Comparison of ENCODE assay signal across 1 cellular context in genomic region chr19:1905071-1905862, GRCh38.
TF ChIP-seq lines count a peak whose summit lies in the region.

Gene ADAT3 (plus strand): TSS chr19:1905399. CDS start chr19:1912048, 6,649 bp downstream.
Gene SCAMP4 (plus strand): TSS chr19:1905399. CDS start chr19:1915020, 9,621 bp downstream.

TF ChIP-seq in GM12878, 131 proteins besides CTCF, POLR2A, EP300 and RAD21 (continued from another document and continues in another):
- TF ChIP-seq ATF2 (IDR thresholded peaks at IDR 0.05; ENCODE audit: low read length) (no peak), ZNF217 (IDR thresholded peaks at IDR 0.05) (peak; percentile 94; the same call in 1 of the 2 replicates), PRDM15 (CRISPR knock-in tag; IDR thresholded peaks at IDR 0.05) (no peak), SKIL (IDR thresholded peaks at IDR 0.05; ENCODE audit: low read depth, poor library complexity, severe bottlenecking) (no peak), IRF3 (IDR thresholded peaks at IDR 0.05) (0 out of 2 replicates have a peak, but pooled peaks have one; percentile 20), CUX1 (IDR thresholded peaks at IDR 0.05; ENCODE audit: insufficient replicate concordance, low read depth, low read length) (peak; percentile 92), YY1 (IDR thresholded peaks at IDR 0.05; ENCODE audit: low read depth, low read length) (peak; percentile 69), BCL3 (IDR thresholded peaks at IDR 0.05; ENCODE audit: borderline replicate concordance, insufficient read depth, low read depth, low read length, poor library complexity, severe bottlenecking) (peak; percentile 31), BCLAF1 (IDR thresholded peaks at IDR 0.05) (no peak), ZNF207 (IDR thresholded peaks at IDR 0.05; ENCODE audit: borderline replicate concordance) (0 out of 2 replicates have a peak, but pooled peaks have one; percentile 70), ZZZ3 (IDR thresholded peaks at IDR 0.05; ENCODE audit: control insufficient read depth, insufficient read length, low read depth) (no peak), IRF5 (IDR thresholded peaks at IDR 0.05; ENCODE audit: borderline replicate concordance) (no peak), SMC3 (IDR thresholded peaks at IDR 0.05; ENCODE audit: borderline replicate concordance, low read length) (no peak), MLLT1 (IDR thresholded peaks at IDR 0.05) (0 out of 2 replicates have a peak, but pooled peaks have one; percentile 57), HDAC2 (IDR thresholded peaks at IDR 0.05) (no peak), BACH1 (IDR thresholded peaks at IDR 0.05; ENCODE audit: borderline replicate concordance) (peak; percentile 62; the same call in 1 of the 2 replicates), JUNB (IDR thresholded peaks at IDR 0.05) (no peak), POU2F2 (IDR thresholded peaks at IDR 0.05; ENCODE audit: borderline replicate concordance, low read depth, low read length) (peak; percentile 34; the same call in 1 of the 3 replicates), MYC (IDR thresholded peaks at IDR 0.05; ENCODE audit: insufficient read depth, insufficient read length, insufficient replicate concordance, low read length, severe bottlenecking) (no peak), SREBF1 (IDR thresholded peaks at IDR 0.05; ENCODE audit: low read length) (peak; percentile 79), TCF7 (IDR thresholded peaks at IDR 0.05; ENCODE audit: borderline replicate concordance) (no peak), ESRRA (IDR thresholded peaks at IDR 0.05; ENCODE audit: low read length) (no peak), GABPA (IDR thresholded peaks at IDR 0.05; ENCODE audit: low read depth) (peak; percentile 79), ATF3 (IDR thresholded peaks at IDR 0.05; ENCODE audit: borderline replicate concordance, extremely low read depth, low read depth, low read length) (peak; percentile 62; the same call in 1 of the 2 replicates), RCOR1 (conservative IDR thresholded peaks at IDR 0.05; ENCODE audit: low read depth, low read length) (no peak), GATAD2B (conservative IDR thresholded peaks at IDR 0.05; ENCODE audit: low read depth) (peak; percentile 90), WRNIP1 (IDR thresholded peaks at IDR 0.05; ENCODE audit: borderline replicate concordance, low read depth, low read length) (no peak), CREB1 (IDR thresholded peaks at IDR 0.05; ENCODE audit: low read depth) (peak; percentile 87), NFIC (IDR thresholded peaks at IDR 0.05; ENCODE audit: low read depth, low read length) (no peak), CHD4 (IDR thresholded peaks at IDR 0.05) (no peak), CEBPB (IDR thresholded peaks at IDR 0.05; ENCODE audit: borderline replicate concordance in 1 of 2, low read depth in 2 of 2, low read length in 2 of 2) (no peak), TARDBP (IDR thresholded peaks at IDR 0.05; ENCODE audit: borderline replicate concordance) (peak; percentile 92; the same call in 1 of the 2 replicates), IKZF1 (conservative IDR thresholded peaks at IDR 0.05) (peak; percentile 91), EZH2 (IDR thresholded peaks at IDR 0.05; ENCODE audit: borderline replicate concordance, control insufficient read depth, low read depth, low read length) (no peak), PML (IDR thresholded peaks at IDR 0.05; ENCODE audit: low read length) (no peak)
